15 cellular contexts compared by ENCODE assay signal in genomic region chr9:132647355-132647754, GRCh38. TPM values are rescaled to one million over a fixed set of nuclear protein-coding genes. Genes with fewer than 3 reads are reported as not detected.
DNase-seq lines count a peak whose midpoint lies in the region; ATAC-seq and TF ChIP-seq lines count a peak whose summit lies in the region.
"Had no signal": no experiment of that assay in that cellular context is flagged by ENCODE, and none has a peak within 500 bp of the region (broad histone marks: within the 10 kb centered on the region; RNA-seq: fewer than 3 reads in every experiment).

No MANE protein-coding gene starts in this region.

- H3K4me2 ChIP-seq in GM23248 (ENCODE audit: unreplicated experiment) = peak overlapping the region; percentile 54

- H3K9me2 ChIP-seq in GM23248 (ENCODE audit: insufficient read depth) = no peaks in the 10 kb centered on the region

- H3K4me1 Mint-ChIP-seq in activated T-helper 17 cell treated with anti-CD3 and anti-CD28 coated beads, Interleukin-2, amount 50 U/mL, for 72 hours = no peaks in the 10 kb centered on the region

- in situ Hi-C loops in ACHN (cut with HindIII; ENCODE audit: low pct_ligation_motif_present, low pct_unique_long_range_greater_than_20kb, low sequenced_read_pairs) (no loop called here), GM23248 (cut with MboI) (no loop called here)

- H3K4me3 Mint-ChIP-seq in activated T-helper 17 cell treated with anti-CD3 and anti-CD28 coated beads, Interleukin-2, amount 50 U/mL, for 72 hours = no peak overlapping the region
- H3K4me3 Mint-ChIP-seq: mesothelial cell of epicardium, type B pancreatic cell had no signal

- H3K36me3 Mint-ChIP-seq in activated T-helper 17 cell treated with anti-CD3 and anti-CD28 coated beads, Interleukin-2, amount 50 U/mL, for 72 hours (ENCODE audit: low read depth) = peaks cover 100% of the 10 kb centered on the region

- no peak overlapping the region for H3K4me3 ChIP-seq in GM23248
- H3K4me3 ChIP-seq: heart left ventricle had no signal

- peaks cover 49% of the 10 kb centered on the region for H3K36me3 ChIP-seq in GM23248 (ENCODE audit: low read depth)

- DNase-seq in ACHN (peak; percentile 91), GM23248 (peak; percentile 98), foreskin keratinocyte (peak; percentile 90 to 96), activated gamma-delta T cell (lab: John Stamatoyannopoulos, UW) (no peak), hypothalamus (lab: John Stamatoyannopoulos, UW) (no peak), ecto neural progenitor cell (ENCODE audit: low spot score) (no peak)
- DNase-seq: activated effector memory CD4-positive, alpha-beta T cell treated with Interleukin-2 at 50 U/mL for 16 hours; cortex of kidney; heart left ventricle; NCI-H2227 treated with DMSO at 0.1 percent for 48 hours; RPMI8226 had no signal

- no peaks in the 10 kb centered on the region for H3K27me3 Mint-ChIP-seq in activated T-helper 17 cell treated with anti-CD3 and anti-CD28 coated beads, Interleukin-2, amount 50 U/mL, for 72 hours
- H3K27me3 Mint-ChIP-seq: type B pancreatic cell had no signal

- peak overlapping the region; percentile 67 for H3K9ac ChIP-seq in GM23248

- no peaks in the 10 kb centered on the region for H3K9me3 ChIP-seq in GM23248 (ENCODE audit: low read depth)
- H3K9me3 ChIP-seq: heart left ventricle had no signal

- H3K4me1 ChIP-seq in GM23248 (ENCODE audit: insufficient read depth) = peaks cover 20% of the 10 kb centered on the region
- peaks cover 16% of the 10 kb centered on the region for H3K4me1 ChIP-seq in foreskin keratinocyte
- H3K4me1 ChIP-seq: heart left ventricle had no signal

- H2AFZ ChIP-seq in GM23248 = no peak overlapping the region

- no peaks in the 10 kb centered on the region for H4K20me1 ChIP-seq in GM23248 (ENCODE audit: insufficient read depth)

- WGBS in GM23248 (ENCODE audit: low coverage in 1 of 2, low lambda C conversion rate in 2 of 2, missing lambda C conversion rate in 2 of 2), 2 experiments = 9 to 14% methylated on average over 4 of the region's 4 CpGs

- TF ChIP-seq CTCF in foreskin keratinocyte (conservative IDR thresholded peaks at IDR 0.05) = no peak

- peak; percentile 71 for ATAC-seq in activated T-helper 17 cell treated with anti-CD3 and anti-CD28 coated beads, Interleukin-2, amount 50 U/mL, for 72 hours (replicated peaks)
- ATAC-seq in foreskin keratinocyte (peak; percentile 79), GM18517 (IDR thresholded peaks at IDR 0.05; ENCODE audit: unreplicated experiment) (no peak)
- ATAC-seq: heart left ventricle had no signal

- H3K27ac Mint-ChIP-seq in activated T-helper 17 cell treated with anti-CD3 and anti-CD28 coated beads, Interleukin-2, amount 50 U/mL, for 72 hours = no peak overlapping the region
- H3K27ac Mint-ChIP-seq: mesothelial cell of epicardium, type B pancreatic cell had no signal

- peaks cover 43% of the 10 kb centered on the region for H3F3A ChIP-seq in GM23248 (ENCODE audit: insufficient read depth)

- H3K27me3 ChIP-seq in GM23248 (replicated peaks; ENCODE audit: insufficient read depth) (no peaks in the 10 kb centered on the region), foreskin keratinocyte (no peaks in the 10 kb centered on the region)
- H3K27me3 ChIP-seq: heart left ventricle had no signal

- H3K79me2 ChIP-seq in GM23248 (ENCODE audit: insufficient read depth) = no peaks in the 10 kb centered on the region

- no peaks in the 10 kb centered on the region for H3K9me3 Mint-ChIP-seq in activated T-helper 17 cell treated with anti-CD3 and anti-CD28 coated beads, Interleukin-2, amount 50 U/mL, for 72 hours
- H3K9me3 Mint-ChIP-seq: mesothelial cell of epicardium, type B pancreatic cell had no signal

- H3K27ac ChIP-seq in GM23248 (peak overlapping the region; percentile 86), foreskin keratinocyte (peak overlapping the region; percentile 36)
- H3K27ac ChIP-seq: heart left ventricle had no signal

RNA-seq across cellular contexts. Expression of gene DDX31, which starts 22.4 kb away (rescaled TPM):
- total RNA-seq in GM23248 (2014; rRNA removed; shearing (Covaris generic)) = 11.0 and 14.9 TPM in 2 replicates
- 7.4 and 8.2 TPM in 2 replicates for polyA plus RNA-seq in GM23248 (2016; fragmentation: Nextera tagmentation; extraction: Ambion mirVana)
- total RNA-seq in activated T-helper 17 cell treated with anti-CD3 and anti-CD28 coated beads, Interleukin-2, amount 50 U/mL, for 72 hours = 10 to 100 TPM; 12.7 to 23.0 TPM
- total RNA-seq in foreskin keratinocyte = 21.6 and 22.3 TPM in 2 replicates
- polyA plus RNA-seq in foreskin keratinocyte = 12.4 and 15.0 TPM in 2 replicates

RNA-seq across cellular contexts. Expression of gene GTF3C4, which starts 22.9 kb away (rescaled TPM):
- 13.0 and 15.8 TPM in 2 replicates for total RNA-seq in GM23248 (2014; rRNA removed; shearing (Covaris generic))
- 4.7 and 4.9 TPM in 2 replicates for polyA plus RNA-seq in GM23248 (2016; fragmentation: Nextera tagmentation; extraction: Ambion mirVana)
- 10 to 100 TPM; 13.0 to 19.1 TPM for total RNA-seq in activated T-helper 17 cell treated with anti-CD3 and anti-CD28 coated beads, Interleukin-2, amount 50 U/mL, for 72 hours
- total RNA-seq in foreskin keratinocyte = 19.2 and 19.7 TPM in 2 replicates
- polyA plus RNA-seq in foreskin keratinocyte = 4.6 and 5.3 TPM in 2 replicates

Comparison
In these comparisons a context has a peak if more than half of its experiments do, and no peak if none do; other contexts are left out.
1. DNase-seq: peak in ACHN (single experiment), GM23248 (single experiment) and foreskin keratinocyte (2 of 2); none in activated gamma-delta T cell (single experiment), hypothalamus (0 of 51) and ecto neural progenitor cell (single experiment).